Comparison of ENCODE assay signal across 9 cellular contexts in the genomic region with DNA sequence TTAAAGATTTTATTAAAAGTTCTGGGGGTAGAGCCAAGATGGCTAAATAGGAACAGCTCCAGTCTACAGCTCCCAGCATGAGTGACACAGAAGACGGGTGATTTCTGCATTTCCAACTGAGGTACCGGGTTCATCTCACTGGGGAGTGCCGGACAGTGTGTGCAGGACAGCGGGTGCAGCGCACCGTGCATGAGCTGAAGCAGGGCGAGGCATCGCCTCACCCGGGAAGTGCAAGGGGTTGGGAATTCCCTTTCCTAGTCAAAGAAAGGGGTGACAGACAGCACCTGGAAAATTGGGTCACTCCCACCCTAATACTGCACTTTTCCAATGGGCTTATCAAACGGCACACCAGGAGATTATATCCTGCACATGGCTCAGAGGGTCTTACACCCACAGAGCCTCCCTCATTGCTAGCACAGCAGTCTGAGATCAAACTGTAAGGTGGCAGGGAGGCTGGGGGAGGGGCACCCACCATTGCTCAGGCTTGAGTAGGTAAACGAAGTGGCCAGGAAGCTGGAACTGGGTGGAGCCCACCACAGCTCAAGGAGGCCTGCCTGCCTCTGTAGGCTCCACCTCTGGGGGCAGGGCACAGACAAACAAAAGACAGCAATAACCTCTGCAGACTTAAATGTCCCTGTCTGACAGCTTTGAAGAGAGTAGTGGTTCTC. TPM values are rescaled to one million over a fixed set of nuclear protein-coding genes. Genes with fewer than 3 reads are reported as not detected.
"Had no signal": no experiment of that assay in that cellular context is flagged by ENCODE, and none has a peak within 500 bp of the region (broad histone marks: within the 10 kb centered on the region; RNA-seq: fewer than 3 reads in every experiment).

No MANE protein-coding gene starts in this region.

RNA-seq across cellular contexts. Expression of a gene that starts 48.7 kb away (rescaled TPM):
- total RNA-seq: activated B cell treated with CpG ODN at 0.5 μM for 24 hours; activated CD4-positive, alpha-beta memory T cell treated with anti-CD3 and anti-CD28 coated beads for 36 hours; activated CD4-positive, alpha-beta T cell treated with anti-CD3 and anti-CD28 coated beads, Interleukin-2, amount 10 ng/mL, durations not matched to agents 24 days and 14 days; activated CD8-positive, alpha-beta memory T cell treated with anti-CD3 and anti-CD28 coated beads, Interleukin-2, amount 10 ng/mL, durations not matched to agents 7 days and 5 days; activated CD8-positive, alpha-beta T cell treated with anti-CD3 and anti-CD28 coated beads, Interleukin-2, amount 10 ng/mL, durations not matched to agents 7 days and 5 days; activated naive CD8-positive, alpha-beta T cell treated with anti-CD3 and anti-CD28 coated beads, Interleukin-2, amount 10 ng/mL, durations not matched to agents 7 days and 5 days; activated T-helper 2 cell treated with anti-CD3 and anti-CD28 coated beads, Interferon-gamma antibody, Interleukin-2, Interleukin-4, amounts not matched to agents 10 μg/mL and 5 μg/mL and 100 μg/mL, durations not matched to agents 14 hours and 24 hours and 36 hours; T-helper 1 cell treated with Interleukin-12 subunit alpha and Interleukin-12 subunit beta and Interleukin-4 antibody, amounts not matched to agents 30 ng/mL and 1 ng/mL, for 36 hours; T-helper 2 cell treated with Interferon-gamma antibody and Interleukin-4, amounts not matched to agents 100 ng/mL and 5 ng/mL, for 36 hours had no signal
